ENCODE assay signal across 33 cellular contexts in genomic region chr13:98403076-98403475, GRCh38.
"Had no signal": no experiment of that assay in that cellular context is flagged by ENCODE, and none has a peak within 500 bp of the region (broad histone marks: within the 10 kb centered on the region; RNA-seq: fewer than 3 reads in every experiment).

No MANE protein-coding gene starts in this region.

- H3K27me3 ChIP-seq: MG63 had no signal

- H3K9me3 ChIP-seq: MG63 had no signal

- DNase-seq: Karpas-422, Kasumi-1, MG63, MM.1S, MV-4-11, NCI-H1048, NCI-H1092, NCI-H1092 treated with DMSO at 0.1 percent for 48 hours, NCI-H1105, NCI-H1105 treated with DMSO at 0.1 percent for 48 hours, NCI-H1417 treated with DMSO at 0.1 percent for 48 hours, NCI-H1436, NCI-H1436 treated with DMSO at 0.1 percent for 48 hours, NCI-H146, NCI-H1694, NCI-H1694 treated with DMSO at 0.1 percent for 48 hours, NCI-H187 treated with DMSO at 0.1 percent for 48 hours, NCI-H1930, NCI-H2029, NCI-H2029 treated with DMSO at 0.1 percent for 48 hours, NCI-H2081, NCI-H2081 treated with DMSO at 0.1 percent for 48 hours, NCI-H2107, NCI-H2171, NCI-H2171 treated with DMSO at 0.1 percent for 48 hours, NCI-H2227 treated with DMSO at 0.1 percent for 48 hours, NCI-H226, NCI-H345, NCI-H446, NCI-H446 treated with DMSO at 0.1 percent for 48 hours, NCI-H510A, NCI-H510A treated with DMSO at 0.1 percent for 48 hours, NCI-H524 had no signal

- H3K4me3 ChIP-seq: MG63 had no signal
